8 cellular contexts compared by ENCODE assay signal in genomic region chr4:6270691-6271121, GRCh38. TPM values are rescaled to one million over a fixed set of nuclear protein-coding genes. Genes with fewer than 3 reads are reported as not detected.
DNase-seq lines count a peak whose midpoint lies in the region; ATAC-seq and TF ChIP-seq lines count a peak whose summit lies in the region.

No MANE protein-coding gene starts in this region.

- no peaks in the 10 kb centered on the region for H3K36me3 ChIP-seq in cardiac muscle cell
- H3K36me3 ChIP-seq in mammary epithelial cell (ENCODE audit: insufficient read depth, low read length) = no peaks in the 10 kb centered on the region
- no peaks in the 10 kb centered on the region for H3K36me3 ChIP-seq in vagina

- no peak for TF ChIP-seq POLR2A in vagina (IDR thresholded peaks at IDR 0.05)

- no TSS peak for BruUV-seq in mammary epithelial cell (replicated peaks; lab: Mats Ljungman, UMichigan)

- no peaks in the 10 kb centered on the region for H4K20me1 ChIP-seq in mammary epithelial cell (ENCODE audit: insufficient read depth, low read length)

- peaks cover 25% of the 10 kb centered on the region for H3K4me1 Mint-ChIP-seq in memory B cell

- H3K4me2 ChIP-seq in mammary epithelial cell (ENCODE audit: insufficient read depth, low read depth, low read length) = peak overlapping the region; percentile 85

- no peaks in the 10 kb centered on the region for H3K36me3 Mint-ChIP-seq in memory B cell

- H3K27ac ChIP-seq in cardiac muscle cell = no peak overlapping the region
- no peak overlapping the region for H3K27ac ChIP-seq in mammary epithelial cell (ENCODE audit: insufficient read depth, low read depth, low read length)
- H3K27ac ChIP-seq in vagina = peak overlapping the region; percentile 75

- H2AFZ ChIP-seq in mammary epithelial cell (ENCODE audit: low read depth, low read length) = peak overlapping the region; percentile 51

- no peak overlapping the region for H3K27ac Mint-ChIP-seq in memory B cell

- no peaks in the 10 kb centered on the region for H3K27me3 ChIP-seq in cardiac muscle cell
- H3K27me3 ChIP-seq in mammary epithelial cell (ENCODE audit: insufficient read depth, low read length) = no peaks in the 10 kb centered on the region
- H3K27me3 ChIP-seq in vagina = no peaks in the 10 kb centered on the region

- no peak for ATAC-seq in left cardiac atrium
- ATAC-seq in memory B cell (ENCODE audit: low read depth) = no peak
- no peak for ATAC-seq in GM18909 (IDR thresholded peaks at IDR 0.05; ENCODE audit: poor library complexity, unreplicated experiment)

- in situ Hi-C loops in mammary epithelial cell (cut with MboI; ENCODE audit: low sequenced_read_pairs in 2 of 2) = no loop called here

- dilution Hi-C loops in mammary epithelial cell (cut with HindIII; ENCODE audit: low sequenced_read_pairs) = no loop called here

- H3K9me3 Mint-ChIP-seq in memory B cell = no peaks in the 10 kb centered on the region

- H3K9me3 ChIP-seq in cardiac muscle cell (ENCODE audit: low read depth) (no peaks in the 10 kb centered on the region), mammary epithelial cell (replicated peaks; ENCODE audit: insufficient read depth, low read length) (no peaks in the 10 kb centered on the region), vagina (no peaks in the 10 kb centered on the region)

- no peaks in the 10 kb centered on the region for H3K27me3 Mint-ChIP-seq in memory B cell

- H3K79me2 ChIP-seq in mammary epithelial cell (ENCODE audit: insufficient read depth, low read length) = peaks cover 2% of the 10 kb centered on the region

- intact Hi-C loops in left cardiac atrium (cut with DNase I) = no loop called here
- intact Hi-C loops in mammary epithelial cell (cut with micrococcal nuclease) = no loop called here
- intact Hi-C loops in vagina (cut with DNase I) = no loop called here

- DNase-seq in cardiac muscle cell (ENCODE audit: low read depth in 1 of 2, low spot score in 1 of 2) (peak in 1 of 2 donors; percentile 48), left cardiac atrium (no peak), mammary epithelial cell (no peak), memory B cell (ENCODE audit: low spot score in 2 of 2) (no peak), vagina (ENCODE audit: extremely low spot score in 2 of 2) (no peak), NCI-H2081 (lab: John Stamatoyannopoulos, UW) (no peak), NCI-H1105 treated with DMSO at 0.1 percent for 48 hours (lab: John Stamatoyannopoulos, UW) (no peak)

- WGBS in mammary epithelial cell (ENCODE audit: low coverage, missing lambda C conversion rate) = 100% methylated on average over 2 of the region's 6 CpGs

- no peak for TF ChIP-seq CTCF in cardiac muscle cell (IDR thresholded peaks at IDR 0.05; ENCODE audit: low read depth, low read length)
- no peak for TF ChIP-seq CTCF in mammary epithelial cell (conservative IDR thresholded peaks at IDR 0.05 in 1 of 2, IDR thresholded peaks at IDR 0.05 in 1 of 2; ENCODE audit: extremely low read depth in 1 of 2, insufficient read depth in 1 of 2, low read depth in 1 of 2, low read length in 2 of 2)
- TF ChIP-seq CTCF in vagina (IDR thresholded peaks at IDR 0.05) = no peak

- H3K4me3 ChIP-seq in cardiac muscle cell (peak overlapping the region; percentile 81), mammary epithelial cell (replicated peaks in 1 of 3; ENCODE audit: insufficient read depth in 1 of 3, low read depth in 2 of 3, low read length in 3 of 3) (peak overlapping the region in 2 of 3 experiments; percentile 74 to 83), vagina (peak overlapping the region; percentile 94 to 97)

- H3K4me3 Mint-ChIP-seq in memory B cell = peak overlapping the region; percentile 84

- CTCF ChIA-PET in mammary epithelial cell (lab: Charles Lee; ENCODE audit: low non-redundant PET) = interaction anchor here (0.7 kb wide), 1 partner anchor 9 kb away, joined by 3 read pairs; no protein-coding TSS in a partner anchor

- no peak overlapping the region for H3K9ac ChIP-seq in mammary epithelial cell (ENCODE audit: insufficient read depth, low read length)

- H3K4me1 ChIP-seq in cardiac muscle cell (ENCODE audit: low read depth) (peaks cover 8% of the 10 kb centered on the region), mammary epithelial cell (ENCODE audit: insufficient read depth, low read length) (peaks cover 30% of the 10 kb centered on the region), vagina (peaks cover 59% of the 10 kb centered on the region)

RNA-seq across cellular contexts. Expression of gene WFS1, which starts 1.1 kb away (rescaled TPM):
- 29.0 and 44.8 TPM in 2 replicates for total RNA-seq in cardiac muscle cell
- polyA plus RNA-seq in cardiac muscle cell = 17.3 and 30.4 TPM in 2 replicates
- 10 to 100 TPM; 66.0 to 68.0 TPM for total RNA-seq in left cardiac atrium
- total RNA-seq in mammary epithelial cell = 10 to 100 TPM; 13.3 to 17.8 TPM
- polyA plus RNA-seq in mammary epithelial cell = 15.5 TPM
- polyA minus RNA-seq in mammary epithelial cell = 19.4 TPM
- 91.8 TPM for total RNA-seq in vagina
